25 cellular contexts compared by ENCODE assay signal in genomic region chr14:98923596-98923995, GRCh38.
"Had no signal": no experiment of that assay in that cellular context is flagged by ENCODE, and none has a peak within 500 bp of the region (broad histone marks: within the 10 kb centered on the region; RNA-seq: fewer than 3 reads in every experiment).

No MANE protein-coding gene starts in this region.

- H3K27me3 Mint-ChIP-seq: stimulated activated naive B cell treated with anti-CD40 and anti-IgM and Interleukin-4, amounts not matched to agents 10 μg/mL and 1 μg/mL and 100 μg/mL, for 72 hours; stimulated activated naive CD8-positive, alpha-beta T cell treated with anti-CD3 and anti-CD28 coated beads, Interleukin-15, Interleukin-2, amounts not matched to agents 100 ng/mL and 50 ng/mL, for 24 hours had no signal

- H3K36me3 Mint-ChIP-seq: natural killer cell; stimulated activated effector memory CD8-positive, alpha-beta T cell treated with anti-CD3 and anti-CD28 coated beads, Interleukin-12 subunit alpha, Interleukin-12 subunit beta, amount 100 ng/mL, for 72 hours; stimulated activated naive B cell treated with anti-CD40 and anti-IgM and Interleukin-4, amounts not matched to agents 10 μg/mL and 1 μg/mL and 100 μg/mL, for 72 hours had no signal

- H3K4me1 Mint-ChIP-seq: natural killer cell; nephron; stimulated activated effector memory CD8-positive, alpha-beta T cell treated with anti-CD3 and anti-CD28 coated beads, Interleukin-12 subunit alpha, Interleukin-12 subunit beta, amount 100 ng/mL, for 72 hours; stimulated activated naive B cell treated with anti-CD40 and anti-IgM and Interleukin-4, amounts not matched to agents 10 μg/mL and 1 μg/mL and 100 μg/mL, for 72 hours had no signal

- DNase-seq: natural killer cell; occipital lobe; ovary; psoas muscle; right cardiac atrium; stimulated activated CD4-positive, alpha-beta T cell treated with anti-CD3 and anti-CD28 coated beads, Interleukin-15, amount 100 ng/mL, for 24 hours; stimulated activated CD4-positive, alpha-beta T cell treated with anti-CD3 and anti-CD28 coated beads, Interleukin-2, amount 100 ng/mL, for 24 hours; stimulated activated CD4-positive, alpha-beta T cell treated with anti-CD3 and anti-CD28 coated beads, Interleukin-2, amount 100 ng/mL, for 48 hours; stimulated activated CD4-positive, alpha-beta T cell treated with anti-CD3 and anti-CD28 coated beads, Interleukin-4, amount 100 ng/mL, for 24 hours; stimulated activated naive B cell treated with anti-CD40 and anti-IgM and Interleukin-4, amounts not matched to agents 10 μg/mL and 1 μg/mL and 100 μg/mL, for 72 hours; stimulated activated naive CD4-positive, alpha-beta T cell treated with Interleukin-2 at 50 U/mL for 16 hours; stomach; thyroid gland; trophoblast cell; upper lobe of right lung; uterus had no signal

- H3K27ac Mint-ChIP-seq: natural killer cell; nephron; neural progenitor cell; progenitor cell of endocrine pancreas; stimulated activated effector memory CD8-positive, alpha-beta T cell treated with anti-CD3 and anti-CD28 coated beads, Interleukin-12 subunit alpha, Interleukin-12 subunit beta, amount 100 ng/mL, for 72 hours; stimulated activated naive B cell treated with anti-CD40 and anti-IgM and Interleukin-4, amounts not matched to agents 10 μg/mL and 1 μg/mL and 100 μg/mL, for 72 hours; stimulated activated naive CD8-positive, alpha-beta T cell treated with anti-CD3 and anti-CD28 coated beads, Interleukin-15, Interleukin-2, amounts not matched to agents 100 ng/mL and 50 ng/mL, for 24 hours had no signal

- H3K4me3 ChIP-seq: neural progenitor cell, ovary, psoas muscle, right lobe of liver, sigmoid colon, stomach, thoracic aorta, thyroid gland, tibial nerve, upper lobe of right lung, uterus had no signal

- H3K4me3 Mint-ChIP-seq: natural killer cell; nephron; neural progenitor cell; stimulated activated effector memory CD8-positive, alpha-beta T cell treated with anti-CD3 and anti-CD28 coated beads, Interleukin-12 subunit alpha, Interleukin-12 subunit beta, amount 100 ng/mL, for 72 hours; stimulated activated naive B cell treated with anti-CD40 and anti-IgM and Interleukin-4, amounts not matched to agents 10 μg/mL and 1 μg/mL and 100 μg/mL, for 72 hours; stimulated activated naive CD8-positive, alpha-beta T cell treated with anti-CD3 and anti-CD28 coated beads, Interleukin-15, Interleukin-2, amounts not matched to agents 100 ng/mL and 50 ng/mL, for 24 hours had no signal

- H3K9me3 Mint-ChIP-seq: natural killer cell; stimulated activated effector memory CD8-positive, alpha-beta T cell treated with anti-CD3 and anti-CD28 coated beads, Interleukin-12 subunit alpha, Interleukin-12 subunit beta, amount 100 ng/mL, for 72 hours had no signal
